In genomic region chr4:38939150-38939549, GRCh38 we compare ENCODE assay signal across 11 cellular contexts.
A peak's percentile ranks its signal among the peaks of the same experiment; 100 is the strongest.
DNase-seq lines count a peak whose midpoint lies in the region; ATAC-seq and TF ChIP-seq lines count a peak whose summit lies in the region.
"Had no signal": no experiment of that assay in that cellular context is flagged by ENCODE, and none has a peak within 500 bp of the region (broad histone marks: within the 10 kb centered on the region; RNA-seq: fewer than 3 reads in every experiment).

No MANE protein-coding gene starts in this region.

- H3K4me3 Mint-ChIP-seq in activated naive CD8-positive, alpha-beta T cell, result no peak overlapping the region
- H3K4me3 Mint-ChIP-seq in activated naive CD8-positive, alpha-beta T cell treated with anti-CD3 and anti-CD28 coated beads for 36 hours, result no peak overlapping the region
- H3K4me3 Mint-ChIP-seq: activated CD8-positive, alpha-beta memory T cell treated with anti-CD3 and anti-CD28 coated beads, Interleukin-2, amount 10 ng/mL, durations not matched to agents 7 days and 5 days; central memory CD8-positive, alpha-beta T cell had no signal

- H3K9me3 Mint-ChIP-seq in activated naive CD8-positive, alpha-beta T cell (ENCODE audit: low read depth), result no peaks in the 10 kb centered on the region
- H3K9me3 Mint-ChIP-seq in activated naive CD8-positive, alpha-beta T cell treated with anti-CD3 and anti-CD28 coated beads for 36 hours, result no peaks in the 10 kb centered on the region
- H3K9me3 Mint-ChIP-seq: central memory CD8-positive, alpha-beta T cell had no signal

- H3K27me3 Mint-ChIP-seq in activated naive CD8-positive, alpha-beta T cell, result no peaks in the 10 kb centered on the region
- H3K27me3 Mint-ChIP-seq in activated naive CD8-positive, alpha-beta T cell treated with anti-CD3 and anti-CD28 coated beads for 36 hours, result no peaks in the 10 kb centered on the region
- H3K27me3 Mint-ChIP-seq: activated CD8-positive, alpha-beta memory T cell treated with anti-CD3 and anti-CD28 coated beads, Interleukin-2, amount 10 ng/mL, durations not matched to agents 7 days and 5 days; central memory CD8-positive, alpha-beta T cell had no signal

- H3K36me3 ChIP-seq in heart left ventricle (peaks cover 0 to 99% (median 80%) of the 10 kb centered on the region in 9 donors), ovary (no peaks in the 10 kb centered on the region), tibial artery (peaks cover 65 to 97% (median 77%) of the 10 kb centered on the region in 3 donors)

- no peaks in the 10 kb centered on the region for H3K9me3 ChIP-seq in heart left ventricle
- no peaks in the 10 kb centered on the region for H3K9me3 ChIP-seq in ovary
- H3K9me3 ChIP-seq in tibial artery, result no peaks in the 10 kb centered on the region
- H3K9me3 ChIP-seq: lower lobe of right lung had no signal

- 89 to 100% (median 90%) methylated on average over 1 of the region's 1 CpG for WGBS in heart left ventricle, 4 donors
- WGBS in ovary, 3 donors, result 83 to 90% (median 83%) methylated on average over 1 of the region's 1 CpG

- H3K27me3 ChIP-seq in heart left ventricle, result no peaks in the 10 kb centered on the region
- no peaks in the 10 kb centered on the region for H3K27me3 ChIP-seq in ovary
- H3K27me3 ChIP-seq in tibial artery, result no peaks in the 10 kb centered on the region

- H3K36me3 Mint-ChIP-seq in activated naive CD8-positive, alpha-beta T cell, result no peaks in the 10 kb centered on the region
- H3K36me3 Mint-ChIP-seq in activated naive CD8-positive, alpha-beta T cell treated with anti-CD3 and anti-CD28 coated beads for 36 hours, result no peaks in the 10 kb centered on the region
- H3K36me3 Mint-ChIP-seq: activated CD8-positive, alpha-beta memory T cell treated with anti-CD3 and anti-CD28 coated beads, Interleukin-2, amount 10 ng/mL, durations not matched to agents 7 days and 5 days had no signal

- no peak for TF ChIP-seq CTCF in heart left ventricle (IDR thresholded peaks at IDR 0.05)
- TF ChIP-seq CTCF in ovary (IDR thresholded peaks at IDR 0.05), result no peak
- no peak for TF ChIP-seq CTCF in tibial artery (IDR thresholded peaks at IDR 0.05)

- H3K27ac Mint-ChIP-seq in activated naive CD8-positive, alpha-beta T cell, result peak overlapping the region; percentile 34
- H3K27ac Mint-ChIP-seq in activated naive CD8-positive, alpha-beta T cell treated with anti-CD3 and anti-CD28 coated beads for 36 hours, result no peak overlapping the region
- H3K27ac Mint-ChIP-seq: activated CD8-positive, alpha-beta memory T cell treated with anti-CD3 and anti-CD28 coated beads, Interleukin-2, amount 10 ng/mL, durations not matched to agents 7 days and 5 days had no signal

- no peak for DNase-seq in activated naive CD8-positive, alpha-beta T cell treated with anti-CD3 and anti-CD28 coated beads for 36 hours
- DNase-seq in heart left ventricle (no peak), ovary (no peak), tibial artery (no peak)
- DNase-seq in stimulated activated CD4-positive, alpha-beta T cell treated with anti-CD3 and anti-CD28 coated beads, Interleukin-1b, Interleukin-23, amount 100 ng/mL, for 48 hours, result no peak
- DNase-seq: activated CD8-positive, alpha-beta memory T cell treated with anti-CD3 and anti-CD28 coated beads, Interleukin-2, amount 10 ng/mL, durations not matched to agents 7 days and 5 days; lower lobe of right lung had no signal

- H3K4me1 Mint-ChIP-seq in activated naive CD8-positive, alpha-beta T cell (ENCODE audit: low read depth), result peaks cover 19% of the 10 kb centered on the region
- peaks cover 20% of the 10 kb centered on the region for H3K4me1 Mint-ChIP-seq in activated naive CD8-positive, alpha-beta T cell treated with anti-CD3 and anti-CD28 coated beads for 36 hours
- H3K4me1 Mint-ChIP-seq: central memory CD8-positive, alpha-beta T cell had no signal

- TF ChIP-seq POLR2A in heart left ventricle (IDR thresholded peaks at IDR 0.05) (no peak), ovary (IDR thresholded peaks at IDR 0.05) (no peak)

- ATAC-seq in GM21825 (IDR thresholded peaks at IDR 0.05; ENCODE audit: unreplicated experiment), result peak; percentile 92
- ATAC-seq in HG03378 (IDR thresholded peaks at IDR 0.05; ENCODE audit: unreplicated experiment), result peak; percentile 91
- no peak for ATAC-seq in heart left ventricle
- ATAC-seq: activated CD8-positive, alpha-beta memory T cell treated with anti-CD3 and anti-CD28 coated beads, Interleukin-2, amount 10 ng/mL, durations not matched to agents 7 days and 5 days; lower lobe of right lung had no signal

- H3K4me3 ChIP-seq in heart left ventricle (no peak overlapping the region), ovary (no peak overlapping the region), tibial artery (no peak overlapping the region)
- H3K4me3 ChIP-seq: lower lobe of right lung had no signal

- H3K27ac ChIP-seq in heart left ventricle (no peak overlapping the region), ovary (no peak overlapping the region), tibial artery (no peak overlapping the region)
- H3K27ac ChIP-seq: lower lobe of right lung had no signal

- H3K4me1 ChIP-seq in heart left ventricle (peaks cover 0 to 13% (median 0%) of the 10 kb centered on the region in 12 donors), ovary (ENCODE audit: insufficient read depth) (peaks cover 3% of the 10 kb centered on the region), tibial artery (no peaks in the 10 kb centered on the region)
- H3K4me1 ChIP-seq: lower lobe of right lung had no signal

- TF ChIP-seq EP300 in ovary (IDR thresholded peaks at IDR 0.05), result no peak

- intact Hi-C loops in heart left ventricle (cut with DNase I), result no loop called here
- intact Hi-C loops in ovary (cut with DNase I), result no loop called here
- intact Hi-C loops in tibial artery (cut with DNase I; ENCODE audit: low total_unique reads), result no loop called here

Comparison
In these comparisons a context has a peak if more than half of its experiments do, and no peak if none do; other contexts are left out.
1. ATAC-seq: peak in GM21825 (single experiment) and HG03378 (single experiment); none in heart left ventricle (0 of 4).